10 cellular contexts compared by ENCODE assay signal in genomic region chr11:19715373-19715772, GRCh38. TPM values are rescaled to one million over a fixed set of nuclear protein-coding genes. Genes with fewer than 3 reads are reported as not detected.
DNase-seq lines count a peak whose midpoint lies in the region; ATAC-seq, FAIRE-seq and TF ChIP-seq lines count a peak whose summit lies in the region.
"Had no signal": no experiment of that assay in that cellular context is flagged by ENCODE, and none has a peak within 500 bp of the region (broad histone marks: within the 10 kb centered on the region; RNA-seq: fewer than 3 reads in every experiment).

No MANE protein-coding gene starts in this region.

- intact Hi-C loops in PC-3 (cut with micrococcal nuclease), result loop anchor here (2.0 kb wide), 1 partner anchor 27 kb away; no protein-coding TSS in a partner anchor
- intact Hi-C loops in endothelial cell of umbilical vein (cut with micrococcal nuclease), result loop anchor here (1.0 to 10.0 kb wide), 2 partner anchors 27 to 1321 kb away; partner anchors contain the start of gene LDHA

- FAIRE-seq in endothelial cell of umbilical vein (lab: Jason Lieb, UNC), result peak; percentile 96

- BruUV-seq in PC-3 (replicated peaks; lab: Mats Ljungman, UMichigan), result no TSS peak
- no TSS peak for BruUV-seq in endothelial cell of umbilical vein (replicated peaks; lab: Mats Ljungman, UMichigan)

- H3K79me2 ChIP-seq in PC-3 (ENCODE audit: low read length), result peaks cover 72% of the 10 kb centered on the region
- H3K79me2 ChIP-seq in endothelial cell of umbilical vein (ENCODE audit: control insufficient read depth, insufficient read depth, low read length), result peaks cover 73% of the 10 kb centered on the region
- H3K79me2 ChIP-seq in neural cell (replicated peaks; ENCODE audit: insufficient read depth, low read length), result no peaks in the 10 kb centered on the region

- no peak overlapping the region for H2AFZ ChIP-seq in PC-3 (ENCODE audit: low read length)
- no peak overlapping the region for H2AFZ ChIP-seq in endothelial cell of umbilical vein (ENCODE audit: low read depth, low read length)
- H2AFZ ChIP-seq in neural cell (ENCODE audit: low read depth, low read length), result no peak overlapping the region

- CTCF ChIA-PET in PC-3 (lab: Charles Lee) (interaction anchor here (0.7 to 1.6 kb wide), 2 partner anchors 24 to 154 kb away, joined by 3 read pairs; no protein-coding TSS in a partner anchor), endothelial cell of umbilical vein (lab: Charles Lee) (interaction anchor here (1.1 to 3.3 kb wide), 9 partner anchors 17 to 188 kb away, joined by 3 to 34 read pairs (median 14); no protein-coding TSS in a partner anchor)

- no peak for TF ChIP-seq RAD21 in neural cell (conservative IDR thresholded peaks at IDR 0.05)

- no peak for TF ChIP-seq EP300 in neural cell (conservative IDR thresholded peaks at IDR 0.05; ENCODE audit: poor library complexity, severe bottlenecking)

- peak overlapping the region; percentile 69 for H3K4me3 ChIP-seq in AG09309 (ENCODE audit: control insufficient read depth, low read depth, low read length)
- peak overlapping the region; percentile 90 for H3K4me3 ChIP-seq in PC-3 (ENCODE audit: low read length)
- H3K4me3 ChIP-seq in endothelial cell of umbilical vein (replicated peaks in 1 of 3; ENCODE audit: insufficient read depth in 1 of 3, low read depth in 1 of 3, low read length in 3 of 3), result peak overlapping the region in 1 of 3 experiments; percentile 86
- H3K4me3 ChIP-seq in neural cell (ENCODE audit: low read length), result peak overlapping the region; percentile 85

- H3K27ac ChIP-seq in PC-3 (ENCODE audit: low read length) (peak overlapping the region; percentile 71), endothelial cell of umbilical vein (ENCODE audit: insufficient read depth, low read depth, low read length) (peak overlapping the region; percentile 93), neural cell (ENCODE audit: low read length) (no peak overlapping the region)

- H3K9me1 ChIP-seq in endothelial cell of umbilical vein (replicated peaks; ENCODE audit: control insufficient read depth, extremely low read depth, insufficient read depth, low read length), result no peaks in the 10 kb centered on the region

- H3K4me2 ChIP-seq in PC-3 (ENCODE audit: low read length) (peak overlapping the region; percentile 96), endothelial cell of umbilical vein (ENCODE audit: insufficient read depth, low read length) (peak overlapping the region; percentile 71), neural cell (ENCODE audit: low read length) (no peak overlapping the region)

- dilution Hi-C loops in endothelial cell of umbilical vein (cut with MboI; ENCODE audit: extremely low pct_ligation_motif_present, low sequenced_read_pairs), result no loop called here

- H3K4me1 ChIP-seq in PC-3 (ENCODE audit: insufficient read depth, low read length), result peaks cover 48% of the 10 kb centered on the region
- H3K4me1 ChIP-seq in endothelial cell of umbilical vein (ENCODE audit: control insufficient read depth, extremely low read depth, insufficient read depth, low read length), result peaks cover 40% of the 10 kb centered on the region

- no peaks in the 10 kb centered on the region for H3F3A ChIP-seq in PC-3 (ENCODE audit: low read length, unreplicated experiment)
- no peaks in the 10 kb centered on the region for H3F3A ChIP-seq in neural cell (ENCODE audit: insufficient read depth, low read length, poor library complexity, severe bottlenecking)

- no peaks in the 10 kb centered on the region for H3K27me3 ChIP-seq in PC-3 (ENCODE audit: low read length)
- H3K27me3 ChIP-seq in endothelial cell of umbilical vein (ENCODE audit: control insufficient read depth in 2 of 2, insufficient read depth in 2 of 2, low read length in 2 of 2), result no peaks in the 10 kb centered on the region
- peaks cover 55% of the 10 kb centered on the region for H3K27me3 ChIP-seq in neural cell (ENCODE audit: insufficient read depth, low read depth, low read length)

- TF ChIP-seq CTCF in AG09309 (IDR thresholded peaks at IDR 0.05; ENCODE audit: control insufficient read depth, insufficient read depth, low read depth, low read length, missing control alignments) (no peak), PC-3 (conservative IDR thresholded peaks at IDR 0.05; ENCODE audit: low read depth, low read length) (no peak), endothelial cell of umbilical vein (IDR thresholded peaks at IDR 0.05; ENCODE audit: extremely low read depth in 1 of 2, insufficient read depth in 1 of 2, low read depth in 1 of 2, low read length in 2 of 2) (no peak), neural cell (IDR thresholded peaks at IDR 0.05; ENCODE audit: poor library complexity, severe bottlenecking) (no peak)

- H3K9ac ChIP-seq in PC-3 (ENCODE audit: low read length) (peak overlapping the region; percentile 78), endothelial cell of umbilical vein (replicated peaks; ENCODE audit: extremely low read depth, insufficient read depth, low read length) (peak overlapping the region; percentile 79), neural cell (ENCODE audit: low read length) (no peak overlapping the region)

- DNase-seq in AG09309 (ENCODE audit: low read depth), result peak; percentile 63
- DNase-seq in PC-3, result peak; percentile 85
- DNase-seq in endothelial cell of umbilical vein (ENCODE audit: low read depth, low spot score), result peak; percentile 95
- DNase-seq in DMS153 (lab: John Stamatoyannopoulos, UW), result no peak
- DNase-seq in NCI-H128 (lab: John Stamatoyannopoulos, UW; ENCODE audit: unreplicated experiment), result no peak
- DNase-seq: effector CD4-positive, alpha-beta T cell; Karpas-422 had no signal

- H3K9me2 ChIP-seq in PC-3 (replicated peaks; ENCODE audit: low read length) (no peaks in the 10 kb centered on the region), neural cell (ENCODE audit: insufficient read depth, low read length) (no peaks in the 10 kb centered on the region)

- TF ChIP-seq POLR2A in endothelial cell of umbilical vein (IDR thresholded peaks at IDR 0.05; ENCODE audit: low read depth, low read length), result no peak

- peak; percentile 27 for ATAC-seq in PC-3
- no peak for ATAC-seq in HG03571 (IDR thresholded peaks at IDR 0.05; ENCODE audit: unreplicated experiment)
- ATAC-seq in GM19455 (IDR thresholded peaks at IDR 0.05; ENCODE audit: unreplicated experiment), result no peak

- H4K20me1 ChIP-seq in PC-3 (ENCODE audit: low read length) (no peaks in the 10 kb centered on the region), endothelial cell of umbilical vein (replicated peaks; ENCODE audit: control insufficient read depth, extremely low read depth, insufficient read depth, low read length) (no peaks in the 10 kb centered on the region), neural cell (ENCODE audit: insufficient read depth) (no peaks in the 10 kb centered on the region)

- POLR2A ChIA-PET in PC-3 (lab: Charles Lee; ENCODE audit: unreplicated experiment) (interaction anchor here (0.7 kb wide), 1 partner anchor 387 kb away, joined by 4 read pairs; no protein-coding TSS in a partner anchor), endothelial cell of umbilical vein (lab: Charles Lee) (no interaction called here)

- no peaks in the 10 kb centered on the region for H3K9me3 ChIP-seq in PC-3 (ENCODE audit: low read length)
- H3K9me3 ChIP-seq in endothelial cell of umbilical vein (replicated peaks; ENCODE audit: control insufficient read depth, insufficient read depth, low read length), result no peaks in the 10 kb centered on the region
- H3K9me3 ChIP-seq in neural cell (ENCODE audit: low read length), result no peaks in the 10 kb centered on the region

- H3K36me3 ChIP-seq in PC-3 (ENCODE audit: low read depth, low read length), result no peaks in the 10 kb centered on the region
- no peaks in the 10 kb centered on the region for H3K36me3 ChIP-seq in endothelial cell of umbilical vein (ENCODE audit: control insufficient read depth in 2 of 2, extremely low read depth in 1 of 2, insufficient read depth in 2 of 2, low read length in 2 of 2)
- H3K36me3 ChIP-seq in neural cell (ENCODE audit: insufficient read depth, low read length), result no peaks in the 10 kb centered on the region

TF ChIP-seq in endothelial cell of umbilical vein, 7 proteins besides CTCF, POLR2A, EP300 and RAD21 (continues in another document):
- TF ChIP-seq GATA2 (IDR thresholded peaks at IDR 0.05; ENCODE audit: insufficient read depth, insufficient read length, low read depth, low read length) (no peak), MYC (IDR thresholded peaks at IDR 0.05; ENCODE audit: low read depth, low read length) (no peak), EZH2 (IDR thresholded peaks at IDR 0.05; ENCODE audit: borderline replicate concordance, low read depth, low read length, severe bottlenecking) (no peak), POLR2AphosphoS5 (IDR thresholded peaks at IDR 0.05; ENCODE audit: insufficient read depth, low read depth, low read length) (peak; percentile 69), JUN (IDR thresholded peaks at IDR 0.05; ENCODE audit: borderline replicate concordance, insufficient read depth, insufficient read length, low read depth) (peak; percentile 66)

TF ChIP-seq in neural cell, 6 proteins besides CTCF, POLR2A, EP300 and RAD21 (continues in another document):
- TF ChIP-seq EZH2 (IDR thresholded peaks at IDR 0.05; ENCODE audit: borderline replicate concordance, insufficient read depth, low read length, poor library complexity, severe bottlenecking), result no peak
- TF ChIP-seq POLR2AphosphoS5 (IDR thresholded peaks at IDR 0.05), result no peak
- TF ChIP-seq SMC3 (conservative IDR thresholded peaks at IDR 0.05; ENCODE audit: poor library complexity), result no peak
- TF ChIP-seq TAF1 (IDR thresholded peaks at IDR 0.05; ENCODE audit: low read depth), result no peak

RNA-seq across cellular contexts. Expression of gene NAV2, which starts 2.7 kb away (rescaled TPM):
- total RNA-seq in PC-3 (2014; rRNA removed) (10.4 and 14.9 TPM in 2 replicates), endothelial cell of umbilical vein (45.8 and 68.0 TPM in 2 replicates)
- polyA plus RNA-seq in endothelial cell of umbilical vein (10.9 and 11.0 TPM in 2 replicates), neural cell (3.0 and 3.5 TPM in 2 replicates)
- 10.3 and 10.4 TPM in 2 replicates for polyA plus RNA-seq in endothelial cell of umbilical vein (2011; cell fraction: cytosol; rRNA removed)
- 45.3 and 49.3 TPM in 2 replicates for polyA plus RNA-seq in endothelial cell of umbilical vein (2011; cell fraction: nucleus; rRNA removed)
- 22.2 and 26.4 TPM in 2 replicates for polyA plus RNA-seq in endothelial cell of umbilical vein (2012)
- polyA minus RNA-seq in endothelial cell of umbilical vein (47.7 and 51.4 TPM in 2 replicates), neural cell (6.3 and 12.0 TPM in 2 replicates)
- 5.6 TPM for polyA minus RNA-seq in endothelial cell of umbilical vein (2011; cell fraction: cytosol; rRNA and poly(A)+ RNA removed)
- polyA minus RNA-seq in endothelial cell of umbilical vein (2011; cell fraction: nucleus; rRNA and poly(A)+ RNA removed), result 76.8 and 77.0 TPM in 2 replicates

Comparison
In these comparisons a context has a peak if more than half of its experiments do, and no peak if none do; other contexts are left out.
1. DNase-seq: peak in AG09309 (single experiment), PC-3 (single experiment) and endothelial cell of umbilical vein (single experiment); none in DMS153 (single experiment) and NCI-H128 (single experiment).